Comparison of ENCODE assay signal across 20 cellular contexts in the genomic region with DNA sequence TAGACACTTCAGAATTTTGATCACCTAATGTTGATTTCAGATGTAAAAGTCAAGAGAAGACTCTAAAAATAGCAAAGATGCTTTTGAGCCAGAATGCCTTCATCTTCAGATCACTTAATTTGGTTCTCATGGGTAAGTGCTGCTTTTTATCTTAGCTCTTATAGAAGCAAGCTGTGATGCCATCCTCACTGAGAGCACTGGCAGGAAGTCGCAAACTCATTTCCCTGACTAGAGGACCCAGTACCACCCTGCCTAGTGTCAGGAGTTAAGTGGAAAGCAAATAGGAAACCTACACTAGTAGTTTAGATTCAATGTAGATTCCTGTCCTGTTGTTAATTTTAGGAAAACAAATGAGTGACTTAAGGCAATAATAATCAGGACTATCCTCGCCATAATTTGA. TPM values are rescaled to one million over a fixed set of nuclear protein-coding genes. Genes with fewer than 3 reads are reported as not detected.
DNase-seq lines count a peak whose midpoint lies in the region; ATAC-seq and TF ChIP-seq lines count a peak whose summit lies in the region.
"Had no signal": no experiment of that assay in that cellular context is flagged by ENCODE, and none has a peak within 500 bp of the region (broad histone marks: within the 10 kb centered on the region; RNA-seq: fewer than 3 reads in every experiment).

No MANE protein-coding gene starts in this region.

- H3K9me3 ChIP-seq in CD4-positive, alpha-beta T cell (ENCODE audit: control insufficient read depth, low read length), result no peaks in the 10 kb centered on the region
- H3K9me3 ChIP-seq in tibial nerve, result no peaks in the 10 kb centered on the region

- H3K4me3 Mint-ChIP-seq in CD4-positive, alpha-beta T cell, result peak overlapping the region; percentile 57
- no peak overlapping the region for H3K4me3 Mint-ChIP-seq in activated naive CD8-positive, alpha-beta T cell treated with anti-CD3 and anti-CD28 coated beads, Interleukin-2, amount 50 U/mL, for 24 hours
- H3K4me3 Mint-ChIP-seq: CD14-positive monocyte had no signal

- peaks cover 56% of the 10 kb centered on the region for H3K36me3 Mint-ChIP-seq in CD4-positive, alpha-beta T cell (ENCODE audit: low read depth)
- H3K36me3 Mint-ChIP-seq in activated naive CD8-positive, alpha-beta T cell treated with anti-CD3 and anti-CD28 coated beads, Interleukin-2, amount 50 U/mL, for 24 hours (ENCODE audit: low read depth), result peaks cover 49% of the 10 kb centered on the region

- peaks cover 2 to 42% (median 7%) of the 10 kb centered on the region in 3 donors for H3K36me3 ChIP-seq in tibial nerve

- no peaks in the 10 kb centered on the region for H3K9me3 Mint-ChIP-seq in CD4-positive, alpha-beta T cell
- H3K9me3 Mint-ChIP-seq in activated naive CD8-positive, alpha-beta T cell treated with anti-CD3 and anti-CD28 coated beads, Interleukin-2, amount 50 U/mL, for 24 hours, result no peaks in the 10 kb centered on the region
- H3K9me3 Mint-ChIP-seq: CD14-positive monocyte had no signal

- 92 to 98% methylated on average over 2 of the region's 2 CpGs for WGBS in tibial nerve, 2 donors

- intact Hi-C loops in CD4-positive, alpha-beta T cell (cut with DNase I, micrococcal nuclease), result loop anchor here in 1 of 2 experiments (10.0 kb wide), 1 partner anchor 47 kb away; no protein-coding TSS in a partner anchor
- intact Hi-C loops in left colon (cut with DNase I, micrococcal nuclease), result no loop called here

- no peak for TF ChIP-seq CTCF in CD4-positive, alpha-beta T cell (IDR thresholded peaks at IDR 0.05)
- no peak for TF ChIP-seq CTCF in tibial nerve (IDR thresholded peaks at IDR 0.05)

- no peaks in the 10 kb centered on the region for H3K27me3 ChIP-seq in CD4-positive, alpha-beta T cell (ENCODE audit: control insufficient read depth, insufficient read depth, low read length)
- no peaks in the 10 kb centered on the region for H3K27me3 ChIP-seq in tibial nerve

- peak in 2 of 3 experiments; percentile 9 to 13 for DNase-seq in NCI-H1417 (lab: John Stamatoyannopoulos, UW)
- DNase-seq in NCI-H1417 treated with DMSO at 0.1 percent for 48 hours (lab: John Stamatoyannopoulos, UW), result no peak
- DNase-seq in CD4-positive, alpha-beta T cell, result no peak
- peak; percentile 25 for DNase-seq in NCI-H69 (lab: John Stamatoyannopoulos, UW)
- DNase-seq in activated naive CD8-positive, alpha-beta T cell treated with anti-CD3 and anti-CD28 coated beads, Interleukin-2, amount 50 U/mL, for 24 hours, result no peak
- no peak for DNase-seq in tibial nerve (ENCODE audit: low spot score in 2 of 2)
- DNase-seq in left colon, result no peak
- DNase-seq: activated CD4-positive, CD25-positive, alpha-beta regulatory T cell; amniotic stem cell; HCEC 1CT; KBM-7; midbrain; NCI-H1105 treated with DMSO at 0.1 percent for 48 hours; NCI-H2227 treated with DMSO at 0.1 percent for 48 hours; occipital lobe; right cardiac atrium; stimulated activated CD4-positive, alpha-beta T cell treated with anti-CD3 and anti-CD28 coated beads, Interleukin-15, amount 100 ng/mL, for 24 hours; stimulated activated naive CD4-positive, alpha-beta T cell treated with Interleukin-2 at 50 U/mL for 16 hours had no signal

- no peak for TF ChIP-seq EP300 in tibial nerve (IDR thresholded peaks at IDR 0.05)

- no peak for TF ChIP-seq POLR2A in tibial nerve (IDR thresholded peaks at IDR 0.05)

- no peaks in the 10 kb centered on the region for H3K27me3 Mint-ChIP-seq in CD4-positive, alpha-beta T cell
- H3K27me3 Mint-ChIP-seq in activated naive CD8-positive, alpha-beta T cell treated with anti-CD3 and anti-CD28 coated beads, Interleukin-2, amount 50 U/mL, for 24 hours, result no peaks in the 10 kb centered on the region

- CTCF ChIA-PET in CD4-positive, alpha-beta T cell (lab: Charles Lee), result interaction anchor here (1.3 to 1.4 kb wide), 3 partner anchors 14 to 119 kb away, joined by 3 to 7 read pairs (median 4); a partner anchor contains a TSS

- no peak overlapping the region for H3K27ac ChIP-seq in CD4-positive, alpha-beta T cell (ENCODE audit: low read depth, low read length)
- H3K27ac ChIP-seq in tibial nerve, result no peak overlapping the region

- POLR2A ChIA-PET in CD4-positive, alpha-beta T cell (lab: Charles Lee), result interaction anchor here (0.9 to 4.4 kb wide), 4 partner anchors 25 to 67 kb away, joined by 3 to 14 read pairs (median 4); a partner anchor contains a TSS

- peak overlapping the region; percentile 89 for H3K27ac Mint-ChIP-seq in CD4-positive, alpha-beta T cell
- peak overlapping the region; percentile 75 for H3K27ac Mint-ChIP-seq in activated naive CD8-positive, alpha-beta T cell treated with anti-CD3 and anti-CD28 coated beads, Interleukin-2, amount 50 U/mL, for 24 hours

- H3K4me1 Mint-ChIP-seq in CD4-positive, alpha-beta T cell (ENCODE audit: low read depth), result peaks cover 89% of the 10 kb centered on the region
- peaks cover 90% of the 10 kb centered on the region for H3K4me1 Mint-ChIP-seq in activated naive CD8-positive, alpha-beta T cell treated with anti-CD3 and anti-CD28 coated beads, Interleukin-2, amount 50 U/mL, for 24 hours

- peaks cover 0 to 42% (median 16%) of the 10 kb centered on the region in 4 donors for H3K4me1 ChIP-seq in tibial nerve

- H3K4me3 ChIP-seq in tibial nerve, result no peak overlapping the region

- peak; percentile 59 for ATAC-seq in CD4-positive, alpha-beta T cell (ENCODE audit: poor library complexity)
- ATAC-seq in activated naive CD8-positive, alpha-beta T cell treated with anti-CD3 and anti-CD28 coated beads, Interleukin-2, amount 50 U/mL, for 24 hours, result no peak
- no peak for ATAC-seq in left colon
- no peak for ATAC-seq in GM21423 (IDR thresholded peaks at IDR 0.05; ENCODE audit: unreplicated experiment)
- ATAC-seq: right cardiac atrium had no signal

RNA-seq across cellular contexts. Expression of a gene that starts 12.1 kb away (rescaled TPM):
- total RNA-seq in CD4-positive, alpha-beta T cell, result 10 to 100 TPM; 26.6 to 28.2 TPM
- total RNA-seq in tibial nerve (10 to 100 TPM; 12.3 to 47.4 (median 29.4) TPM), left colon (10 to 100 TPM in 1 of 2 donors, 1 to 10 TPM in 1; 8.6 to 17.7 TPM)

RNA-seq across cellular contexts. Expression of a gene that starts 24.3 kb away (rescaled TPM):
- total RNA-seq in CD4-positive, alpha-beta T cell, result 1 to 10 TPM; 7.2 to 9.2 TPM
- total RNA-seq in tibial nerve, result 10 to 100 TPM; 17.5 to 27.3 (median 21.3) TPM
- total RNA-seq in left colon, result 100 to 1,000 TPM in 1 of 2 donors, 10 to 100 TPM in 1; 79.7 to 103 TPM

Comparison
In these comparisons a context has a peak if more than half of its experiments do, and no peak if none do; other contexts are left out.
1. DNase-seq: peak in NCI-H1417 (2 of 3) and NCI-H69 (single experiment); none in NCI-H1417 treated with DMSO at 0.1 percent for 48 hours (single experiment), CD4-positive, alpha-beta T cell (0 of 10), activated naive CD8-positive, alpha-beta T cell treated with anti-CD3 and anti-CD28 coated beads, Interleukin-2, amount 50 U/mL, for 24 hours (single experiment), tibial nerve (0 of 2) and left colon (0 of 2).